In genomic region chr16:57813466-57813865, GRCh38 we compare ENCODE assay signal across 24 cellular contexts.
"Had no signal": no experiment of that assay in that cellular context is flagged by ENCODE, and none has a peak within 500 bp of the region (broad histone marks: within the 10 kb centered on the region; RNA-seq: fewer than 3 reads in every experiment).

No MANE protein-coding gene starts in this region.

- H3K4me3 Mint-ChIP-seq: activated naive CD8-positive, alpha-beta T cell treated with anti-CD3 and anti-CD28 coated beads, Interleukin-2, amount 50 U/mL, for 24 hours; central memory CD8-positive, alpha-beta T cell; dendritic cell treated with granulocyte-macrophage colony-stimulating factor and Interleukin-4, amounts not matched to agents 40 ng/mL and 50 ng/mL, for 4 days; mesothelial cell of epicardium; naive B cell; neural progenitor cell; T-helper 17 cell had no signal

- H3K36me3 ChIP-seq: gastrocnemius medialis, neural progenitor cell, spleen, transverse colon, WERI-Rb-1 had no signal

- H3K4me3 ChIP-seq: gastrocnemius medialis, neural progenitor cell, spleen, transverse colon had no signal

- H2AFZ ChIP-seq: neural progenitor cell had no signal

- H3K4me2 ChIP-seq: neural progenitor cell had no signal

- H3K9ac ChIP-seq: neural progenitor cell had no signal

- H3K9me3 Mint-ChIP-seq: activated naive CD8-positive, alpha-beta T cell treated with anti-CD3 and anti-CD28 coated beads, Interleukin-2, amount 50 U/mL, for 24 hours; central memory CD8-positive, alpha-beta T cell; dendritic cell treated with granulocyte-macrophage colony-stimulating factor and Interleukin-4, amounts not matched to agents 40 ng/mL and 50 ng/mL, for 4 days; mesothelial cell of epicardium; naive B cell; neural progenitor cell had no signal

- H3K9me3 ChIP-seq: gastrocnemius medialis, spleen, transverse colon had no signal

- H3K27me3 Mint-ChIP-seq: central memory CD8-positive, alpha-beta T cell; T-helper 17 cell had no signal

- DNase-seq: activated CD4-positive, alpha-beta T cell treated with anti-CD3 and anti-CD28 coated beads for 48 hours; activated CD4-positive, alpha-beta T cell treated with anti-CD3 and anti-CD28 coated beads, Interleukin-2, amount 50 U/mL, for 48 hours; activated CD8-positive, alpha-beta memory T cell treated with anti-CD3 and anti-CD28 coated beads for 24 hours; activated effector memory CD4-positive, alpha-beta T cell treated with Interleukin-2 at 50 U/mL for 16 hours; activated naive CD4-positive, alpha-beta T cell treated with Interleukin-2 at 50 U/mL for 16 hours; activated naive CD8-positive, alpha-beta T cell treated with anti-CD3 and anti-CD28 coated beads, Interleukin-2, amount 50 U/mL, for 24 hours; amygdala; hippocampal formation; left colon; mammary epithelial cell; naive B cell; right cardiac atrium; spleen; stimulated activated naive CD4-positive, alpha-beta T cell treated with Interleukin-2 at 50 U/mL for 16 hours; T-helper 17 cell; T1000; transverse colon; WERI-Rb-1 had no signal

- H3K27ac Mint-ChIP-seq: activated naive CD8-positive, alpha-beta T cell treated with anti-CD3 and anti-CD28 coated beads, Interleukin-2, amount 50 U/mL, for 24 hours; mesothelial cell of epicardium; neural progenitor cell; T-helper 17 cell had no signal

- H3K27ac ChIP-seq: neural progenitor cell, spleen, transverse colon, WERI-Rb-1 had no signal

- H3K36me3 Mint-ChIP-seq: mesothelial cell of epicardium, naive B cell, neural progenitor cell had no signal

- H3K27me3 ChIP-seq: gastrocnemius medialis, neural progenitor cell, spleen, transverse colon had no signal

- H3K4me1 ChIP-seq: neural progenitor cell had no signal

- ATAC-seq: activated CD4-positive, CD25-positive, alpha-beta regulatory T cell treated with anti-CD3 and anti-CD28 coated beads, Interleukin-2, amount 50 U/mL, for 24 hours; activated naive CD8-positive, alpha-beta T cell treated with anti-CD3 and anti-CD28 coated beads, Interleukin-2, amount 50 U/mL, for 24 hours; gastrocnemius medialis; left colon; right cardiac atrium; T-helper 17 cell had no signal
